Comparison of ENCODE assay signal across 17 cellular contexts in genomic region chr20:59153355-59153681, GRCh38. TPM values are rescaled to one million over a fixed set of nuclear protein-coding genes. Genes with fewer than 3 reads are reported as not detected.
DNase-seq lines count a peak whose midpoint lies in the region; ATAC-seq and TF ChIP-seq lines count a peak whose summit lies in the region.
"Had no signal": no experiment of that assay in that cellular context is flagged by ENCODE, and none has a peak within 500 bp of the region (broad histone marks: within the 10 kb centered on the region; RNA-seq: fewer than 3 reads in every experiment).

No MANE protein-coding gene starts in this region.

- TF ChIP-seq CTCF in esophagus squamous epithelium (IDR thresholded peaks at IDR 0.05): no peak
- TF ChIP-seq CTCF in upper lobe of left lung (IDR thresholded peaks at IDR 0.05): no peak

- H3K9me3 ChIP-seq in esophagus squamous epithelium (no peaks in the 10 kb centered on the region), upper lobe of left lung (no peaks in the 10 kb centered on the region)
- H3K9me3 ChIP-seq: SJCRH30 had no signal

- peak overlapping the region in 3 of 4 donors; percentile 12 to 55 (median 45) for H3K27ac ChIP-seq in esophagus squamous epithelium
- peak overlapping the region in 1 of 4 donors; percentile 50 for H3K27ac ChIP-seq in upper lobe of left lung
- H3K27ac ChIP-seq: brain microvascular endothelial cell, epithelial cell of prostate, SJCRH30, WERI-Rb-1 had no signal

- intact Hi-C loops in esophagus squamous epithelium (cut with DNase I): no loop called here
- intact Hi-C loops in activated T-helper 1 cell treated with anti-CD3 and anti-CD28 coated beads, Interleukin-12 subunit alpha, Interleukin-12 subunit beta, Interleukin-2, Interleukin-4 antibody, amounts not matched to agents 30 ng/mL and 10 ng/mL and 1 ng/mL, durations not matched to agents 14 hours and 24 hours and 36 hours (cut with micrococcal nuclease): no loop called here

- H3K27ac Mint-ChIP-seq in activated naive CD8-positive, alpha-beta T cell: peak overlapping the region; percentile 34
- no peak overlapping the region for H3K27ac Mint-ChIP-seq in activated naive CD8-positive, alpha-beta T cell treated with anti-CD3 and anti-CD28 coated beads, Interleukin-2, amount 50 U/mL, for 24 hours
- H3K27ac Mint-ChIP-seq in activated T-helper 1 cell treated with anti-CD3 and anti-CD28 coated beads, Interleukin-12 subunit alpha, Interleukin-12 subunit beta, Interleukin-2, Interleukin-4 antibody, amounts not matched to agents 30 ng/mL and 10 ng/mL and 1 ng/mL, durations not matched to agents 14 hours and 24 hours and 36 hours: no peak overlapping the region
- H3K27ac Mint-ChIP-seq: nephron progenitor cell had no signal

- H3K9me3 Mint-ChIP-seq in activated naive CD8-positive, alpha-beta T cell (ENCODE audit: low read depth): no peaks in the 10 kb centered on the region
- H3K9me3 Mint-ChIP-seq in activated naive CD8-positive, alpha-beta T cell treated with anti-CD3 and anti-CD28 coated beads, Interleukin-2, amount 50 U/mL, for 24 hours: no peaks in the 10 kb centered on the region
- no peaks in the 10 kb centered on the region for H3K9me3 Mint-ChIP-seq in activated T-helper 1 cell treated with anti-CD3 and anti-CD28 coated beads, Interleukin-12 subunit alpha, Interleukin-12 subunit beta, Interleukin-2, Interleukin-4 antibody, amounts not matched to agents 30 ng/mL and 10 ng/mL and 1 ng/mL, durations not matched to agents 14 hours and 24 hours and 36 hours
- H3K9me3 Mint-ChIP-seq: activated T-cell treated with anti-CD3 and anti-CD28 coated beads, Interleukin-2, amount 50 U/mL, for 4 hours; nephron progenitor cell had no signal

- peaks cover 22 to 81% (median 54%) of the 10 kb centered on the region in 3 donors for H3K4me1 ChIP-seq in esophagus squamous epithelium
- peaks cover 5 to 25% (median 15%) of the 10 kb centered on the region in 4 donors for H3K4me1 ChIP-seq in upper lobe of left lung

- no peaks in the 10 kb centered on the region for H3K27me3 ChIP-seq in esophagus squamous epithelium
- no peaks in the 10 kb centered on the region for H3K27me3 ChIP-seq in upper lobe of left lung
- H3K27me3 ChIP-seq: brain microvascular endothelial cell had no signal

- no peaks in the 10 kb centered on the region for H3K27me3 Mint-ChIP-seq in activated naive CD8-positive, alpha-beta T cell
- H3K27me3 Mint-ChIP-seq in activated naive CD8-positive, alpha-beta T cell treated with anti-CD3 and anti-CD28 coated beads, Interleukin-2, amount 50 U/mL, for 24 hours: no peaks in the 10 kb centered on the region
- no peaks in the 10 kb centered on the region for H3K27me3 Mint-ChIP-seq in activated T-helper 1 cell treated with anti-CD3 and anti-CD28 coated beads, Interleukin-12 subunit alpha, Interleukin-12 subunit beta, Interleukin-2, Interleukin-4 antibody, amounts not matched to agents 30 ng/mL and 10 ng/mL and 1 ng/mL, durations not matched to agents 14 hours and 24 hours and 36 hours (ENCODE audit: insufficient read depth)

- H3K4me3 Mint-ChIP-seq in activated naive CD8-positive, alpha-beta T cell: no peak overlapping the region
- no peak overlapping the region for H3K4me3 Mint-ChIP-seq in activated naive CD8-positive, alpha-beta T cell treated with anti-CD3 and anti-CD28 coated beads, Interleukin-2, amount 50 U/mL, for 24 hours
- no peak overlapping the region for H3K4me3 Mint-ChIP-seq in activated T-helper 1 cell treated with anti-CD3 and anti-CD28 coated beads, Interleukin-12 subunit alpha, Interleukin-12 subunit beta, Interleukin-2, Interleukin-4 antibody, amounts not matched to agents 30 ng/mL and 10 ng/mL and 1 ng/mL, durations not matched to agents 14 hours and 24 hours and 36 hours
- H3K4me3 Mint-ChIP-seq: activated T-cell treated with anti-CD3 and anti-CD28 coated beads, Interleukin-2, amount 50 U/mL, for 4 hours; nephron progenitor cell had no signal

- TF ChIP-seq POLR2A in esophagus squamous epithelium (IDR thresholded peaks at IDR 0.05): no peak
- TF ChIP-seq POLR2A in upper lobe of left lung (IDR thresholded peaks at IDR 0.05): no peak

- H3K36me3 Mint-ChIP-seq in activated naive CD8-positive, alpha-beta T cell: peaks cover 3% of the 10 kb centered on the region
- peaks cover 4% of the 10 kb centered on the region for H3K36me3 Mint-ChIP-seq in activated naive CD8-positive, alpha-beta T cell treated with anti-CD3 and anti-CD28 coated beads, Interleukin-2, amount 50 U/mL, for 24 hours (ENCODE audit: low read depth)
- H3K36me3 Mint-ChIP-seq in activated T-helper 1 cell treated with anti-CD3 and anti-CD28 coated beads, Interleukin-12 subunit alpha, Interleukin-12 subunit beta, Interleukin-2, Interleukin-4 antibody, amounts not matched to agents 30 ng/mL and 10 ng/mL and 1 ng/mL, durations not matched to agents 14 hours and 24 hours and 36 hours (ENCODE audit: low read depth): no peaks in the 10 kb centered on the region

- H3K36me3 ChIP-seq in esophagus squamous epithelium: no peaks in the 10 kb centered on the region
- no peaks in the 10 kb centered on the region for H3K36me3 ChIP-seq in upper lobe of left lung
- H3K36me3 ChIP-seq: brain microvascular endothelial cell, SJCRH30, WERI-Rb-1 had no signal

- peaks cover 91% of the 10 kb centered on the region for H3K4me1 Mint-ChIP-seq in activated naive CD8-positive, alpha-beta T cell (ENCODE audit: low read depth)
- peaks cover 81% of the 10 kb centered on the region for H3K4me1 Mint-ChIP-seq in activated naive CD8-positive, alpha-beta T cell treated with anti-CD3 and anti-CD28 coated beads, Interleukin-2, amount 50 U/mL, for 24 hours
- H3K4me1 Mint-ChIP-seq in activated T-helper 1 cell treated with anti-CD3 and anti-CD28 coated beads, Interleukin-12 subunit alpha, Interleukin-12 subunit beta, Interleukin-2, Interleukin-4 antibody, amounts not matched to agents 30 ng/mL and 10 ng/mL and 1 ng/mL, durations not matched to agents 14 hours and 24 hours and 36 hours (ENCODE audit: low read depth): peaks cover 64% of the 10 kb centered on the region

- DNase-seq in activated naive CD8-positive, alpha-beta T cell treated with anti-CD3 and anti-CD28 coated beads, Interleukin-2, amount 50 U/mL, for 24 hours: no peak
- DNase-seq in esophagus squamous epithelium (lab: John Stamatoyannopoulos, UW) (no peak), medulla oblongata (ENCODE audit: extremely low spot score) (peak; percentile 89), upper lobe of left lung (peak; percentile 54 to 59), NCI-H510A (lab: John Stamatoyannopoulos, UW) (no peak)
- no peak for DNase-seq in activated T-helper 1 cell treated with anti-CD3 and anti-CD28 coated beads, Interleukin-12 subunit alpha, Interleukin-12 subunit beta, Interleukin-2, Interleukin-4 antibody, amounts not matched to agents 30 ng/mL and 10 ng/mL and 1 ng/mL, durations not matched to agents 14 hours and 24 hours and 36 hours (ENCODE audit: low spot score)
- DNase-seq: activated T-cell treated with anti-CD3 and anti-CD28 coated beads, Interleukin-2, amount 50 U/mL, for 4 hours; brain microvascular endothelial cell; EL; NCI-H1092 treated with DMSO at 0.1 percent for 48 hours; NCI-H774; nephron progenitor cell; SJCRH30; WERI-Rb-1 had no signal

- 13 to 21% methylated on average over 4 to 5 of the region's 8 CpGs for WGBS in esophagus squamous epithelium, 2 donors
- 66 to 70% methylated on average over 8 of the region's 8 CpGs for WGBS in upper lobe of left lung, 2 donors

- no peak for TF ChIP-seq EP300 in upper lobe of left lung (IDR thresholded peaks at IDR 0.05)

- no peak for ATAC-seq in activated naive CD8-positive, alpha-beta T cell treated with anti-CD3 and anti-CD28 coated beads, Interleukin-2, amount 50 U/mL, for 24 hours
- ATAC-seq in upper lobe of left lung (ENCODE audit: low FRiP score in 2 of 2) (peak; percentile 23 to 59), GM21423 (IDR thresholded peaks at IDR 0.05; ENCODE audit: unreplicated experiment) (no peak)
- ATAC-seq: activated T-cell treated with anti-CD3 and anti-CD28 coated beads, Interleukin-2, amount 50 U/mL, for 4 hours had no signal

- H3K4me3 ChIP-seq in esophagus squamous epithelium: no peak overlapping the region
- H3K4me3 ChIP-seq in upper lobe of left lung: no peak overlapping the region
- H3K4me3 ChIP-seq: SJCRH30 had no signal

RNA-seq across cellular contexts. Expression of gene ZNF831, which starts 10.3 kb away (rescaled TPM):
- total RNA-seq in esophagus squamous epithelium (1 to 10 TPM in 1 of 4 donors, under 1 TPM in 3; 0.38 to 1.7 (median 0.60) TPM), upper lobe of left lung (1 to 10 TPM in 5 of 6 donors, under 1 TPM in 1; 0.98 to 6.2 (median 2.8) TPM)
- 3.4 and 3.6 TPM in 2 replicates for total RNA-seq in activated T-helper 1 cell treated with anti-CD3 and anti-CD28 coated beads, Interleukin-12 subunit alpha, Interleukin-12 subunit beta, Interleukin-2, Interleukin-4 antibody, amounts not matched to agents 30 ng/mL and 10 ng/mL and 1 ng/mL, durations not matched to agents 14 hours and 24 hours and 36 hours

Comparison
In these comparisons a context has a peak if more than half of its experiments do, and no peak if none do; other contexts are left out.
1. ATAC-seq: peak in upper lobe of left lung (2 of 2); none in activated naive CD8-positive, alpha-beta T cell treated with anti-CD3 and anti-CD28 coated beads, Interleukin-2, amount 50 U/mL, for 24 hours (single experiment) and GM21423 (single experiment).
2. DNase-seq: peak in medulla oblongata (single experiment) and upper lobe of left lung (2 of 2); none in activated naive CD8-positive, alpha-beta T cell treated with anti-CD3 and anti-CD28 coated beads, Interleukin-2, amount 50 U/mL, for 24 hours (single experiment), esophagus squamous epithelium (single experiment), activated T-helper 1 cell treated with anti-CD3 and anti-CD28 coated beads, Interleukin-12 subunit alpha, Interleukin-12 subunit beta, Interleukin-2, Interleukin-4 antibody, amounts not matched to agents 30 ng/mL and 10 ng/mL and 1 ng/mL, durations not matched to agents 14 hours and 24 hours and 36 hours (single experiment) and NCI-H510A (single experiment).